28 cellular contexts compared by ENCODE assay signal in genomic region chr10:117805191-117805590, GRCh38.
DNase-seq lines count a peak whose midpoint lies in the region; ATAC-seq, FAIRE-seq and TF ChIP-seq lines count a peak whose summit lies in the region.
"Had no signal": no experiment of that assay in that cellular context is flagged by ENCODE, and none has a peak within 500 bp of the region (broad histone marks: within the 10 kb centered on the region; RNA-seq: fewer than 3 reads in every experiment).

No MANE protein-coding gene starts in this region.

- H2BK12ac ChIP-seq in H1 (ENCODE audit: low read depth, low read length): no peak overlapping the region

- H3K9me3 ChIP-seq in breast epithelium: no peaks in the 10 kb centered on the region
- peaks cover 0 to 5% of the 10 kb centered on the region in 2 experiments; a peak in 2 of 4 replicates for H3K9me3 ChIP-seq in H1 (ENCODE audit: insufficient read depth in 2 of 2, low read depth in 1 of 2, low read length in 1 of 2)
- H3K9me3 ChIP-seq in skeletal muscle satellite cell (replicated peaks; ENCODE audit: low read length): no peaks in the 10 kb centered on the region
- H3K9me3 ChIP-seq: BE2C, MG63, SJCRH30 had no signal

- CTCF ChIA-PET in MCF 10A (lab: Yijun Ruan, JAX): no interaction called here
- CTCF ChIA-PET in H1 (lab: Charles Lee; ENCODE audit: partially characterized antibody): no interaction called here
- CTCF ChIA-PET in activated CD8-positive, alpha-beta memory T cell treated with anti-CD3 and anti-CD28 coated beads, Interleukin-2, amount 10 ng/mL, durations not matched to agents 7 days and 5 days (lab: Charles Lee): no interaction called here

- H2AK5ac ChIP-seq in H1 (ENCODE audit: low read depth, low read length): no peak overlapping the region

- no peak overlapping the region for H3K56ac ChIP-seq in H1 (replicated peaks; ENCODE audit: insufficient read length, low read depth, low read length)

- H3K4me2 ChIP-seq in H1 (ENCODE audit: insufficient read depth in 1 of 2, low read depth in 2 of 2, low read length in 2 of 2): no peak overlapping the region
- peak overlapping the region; percentile 71 for H3K4me2 ChIP-seq in skeletal muscle satellite cell (ENCODE audit: low read length)

- no peaks in the 10 kb centered on the region for H4K20me1 ChIP-seq in H1 (replicated peaks in 1 of 2; ENCODE audit: control insufficient read depth in 1 of 2, insufficient read depth in 2 of 2, low read length in 2 of 2)

- no peaks in the 10 kb centered on the region for H3K79me2 ChIP-seq in H1 (ENCODE audit: control insufficient read depth in 1 of 2, insufficient read depth in 2 of 2, low read length in 2 of 2)

- no peak overlapping the region for H2BK120ac ChIP-seq in H1 (replicated peaks; ENCODE audit: low read depth, low read length)

- TF ChIP-seq EP300 in H1 (IDR thresholded peaks at IDR 0.05; ENCODE audit: borderline replicate concordance in 1 of 2, low read depth in 2 of 2, low read length in 2 of 2): no peak

- no peaks in the 10 kb centered on the region for H3K4me1 ChIP-seq in breast epithelium
- peaks cover 0 to 2% (median 0%) of the 10 kb centered on the region in 4 experiments; a peak in 2 of 7 replicates for H3K4me1 ChIP-seq in H1 (replicated peaks in 1 of 4; ENCODE audit: control insufficient read depth in 3 of 4, insufficient read depth in 4 of 4, low read length in 3 of 4)
- peaks cover 10% of the 10 kb centered on the region for H3K4me1 ChIP-seq in skeletal muscle satellite cell (ENCODE audit: control insufficient read depth, insufficient read depth, low read length)
- H3K4me1 ChIP-seq: BE2C, SJCRH30 had no signal

- no peak overlapping the region for H2BK15ac ChIP-seq in H1 (ENCODE audit: low read length)

- H3K27me3 ChIP-seq in breast epithelium: peaks cover 0 to 15% of the 10 kb centered on the region in 2 donors
- H3K27me3 ChIP-seq in H1 (replicated peaks in 1 of 4; ENCODE audit: control insufficient read depth in 3 of 4, extremely low read depth in 1 of 4, insufficient read depth in 3 of 4, low read length in 3 of 4): no peaks in the 10 kb centered on the region
- H3K27me3 ChIP-seq in skeletal muscle satellite cell (ENCODE audit: control insufficient read depth, insufficient read depth, low read length): peaks cover 8% of the 10 kb centered on the region
- H3K27me3 ChIP-seq: BE2C, MG63, SJCRH30 had no signal

- no peaks in the 10 kb centered on the region for H3K79me1 ChIP-seq in H1 (ENCODE audit: low read depth, low read length)

- TF ChIP-seq CTCF in MCF 10A (IDR thresholded peaks at IDR 0.05; ENCODE audit: unreplicated experiment): no peak
- no peak for TF ChIP-seq CTCF in breast epithelium (IDR thresholded peaks at IDR 0.05)
- TF ChIP-seq CTCF in H1 (IDR thresholded peaks at IDR 0.05; ENCODE audit: control extremely low read depth in 1 of 3, insufficient read depth in 1 of 3, low read depth in 1 of 3, low read length in 3 of 3): no peak
- no peak for TF ChIP-seq CTCF in nephron (IDR thresholded peaks at IDR 0.05; ENCODE audit: unreplicated experiment in 3 of 3)
- no peak for TF ChIP-seq CTCF in glutamatergic neuron (IDR thresholded peaks at IDR 0.05; ENCODE audit: partially characterized antibody, unreplicated experiment)

- H3K23ac ChIP-seq in H1 (ENCODE audit: insufficient read length): no peak overlapping the region

- no peak overlapping the region for H3K4me3 Mint-ChIP-seq in MCF 10A (ENCODE audit: unreplicated experiment)
- H3K4me3 Mint-ChIP-seq in nephron: no peak overlapping the region
- H3K4me3 Mint-ChIP-seq in activated CD8-positive, alpha-beta memory T cell treated with anti-CD3 and anti-CD28 coated beads, Interleukin-2, amount 10 ng/mL, durations not matched to agents 7 days and 5 days: no peak overlapping the region
- no peak overlapping the region for H3K4me3 Mint-ChIP-seq in glutamatergic neuron (ENCODE audit: unreplicated experiment)
- H3K4me3 Mint-ChIP-seq: CD4-positive, CD25-positive, alpha-beta regulatory T cell had no signal

- no peak overlapping the region for H3K4me3 ChIP-seq in breast epithelium
- H3K4me3 ChIP-seq in H1 (ENCODE audit: extremely low read depth in 1 of 4, insufficient read depth in 2 of 4, low read depth in 3 of 4, low read length in 4 of 4): no peak overlapping the region
- no peak overlapping the region for H3K4me3 ChIP-seq in skeletal muscle satellite cell (ENCODE audit: low read length)
- H3K4me3 ChIP-seq: K562, MG63, SJCRH30 had no signal

- DNase-seq in MCF 10A (ENCODE audit: unreplicated experiment): no peak
- DNase-seq in breast epithelium (ENCODE audit: low spot score in 2 of 2): no peak
- DNase-seq in H1 (ENCODE audit: low read depth in 1 of 2, low spot score in 2 of 2): no peak
- no peak for DNase-seq in activated CD8-positive, alpha-beta memory T cell treated with anti-CD3 and anti-CD28 coated beads, Interleukin-2, amount 10 ng/mL, durations not matched to agents 7 days and 5 days
- DNase-seq in glutamatergic neuron: no peak
- DNase-seq in iPS-NIHi11 (ENCODE audit: low spot score): no peak
- DNase-seq: 8988T; ACHN; BE2C; CD4-positive, CD25-positive, alpha-beta regulatory T cell; DMS153; H7; NCI-H146; NCI-H1930; NCI-H2107; NCI-H446; NCI-H524 treated with DMSO at 0.1 percent for 48 hours; NCI-H774; NK-92 treated with Interleukin-12 subunit alpha and Interleukin-12 subunit beta, amount 100 ng/mL, for 24 hours; PC-3; SJCRH30 had no signal

- H3K4me1 Mint-ChIP-seq in MCF 10A (ENCODE audit: insufficient read depth, unreplicated experiment) (peaks cover 49% of the 10 kb centered on the region), nephron (peaks cover 19% of the 10 kb centered on the region), glutamatergic neuron (ENCODE audit: low read depth, unreplicated experiment) (no peaks in the 10 kb centered on the region)
- H3K4me1 Mint-ChIP-seq in activated CD8-positive, alpha-beta memory T cell treated with anti-CD3 and anti-CD28 coated beads, Interleukin-2, amount 10 ng/mL, durations not matched to agents 7 days and 5 days: no peaks in the 10 kb centered on the region
- H3K4me1 Mint-ChIP-seq: CD4-positive, CD25-positive, alpha-beta regulatory T cell had no signal

- no peak overlapping the region for H4K5ac ChIP-seq in H1 (ENCODE audit: insufficient read length, low read depth, low read length)

- H3K36me3 Mint-ChIP-seq in MCF 10A (ENCODE audit: insufficient read depth, unreplicated experiment): no peaks in the 10 kb centered on the region
- peaks cover 5% of the 10 kb centered on the region for H3K36me3 Mint-ChIP-seq in nephron (ENCODE audit: low read depth)
- no peaks in the 10 kb centered on the region for H3K36me3 Mint-ChIP-seq in activated CD8-positive, alpha-beta memory T cell treated with anti-CD3 and anti-CD28 coated beads, Interleukin-2, amount 10 ng/mL, durations not matched to agents 7 days and 5 days
- peaks cover 11% of the 10 kb centered on the region for H3K36me3 Mint-ChIP-seq in glutamatergic neuron (ENCODE audit: unreplicated experiment)
- H3K36me3 Mint-ChIP-seq: CD4-positive, CD25-positive, alpha-beta regulatory T cell had no signal

- no peak overlapping the region for H3K27ac ChIP-seq in breast epithelium
- H3K27ac ChIP-seq in H1 (ENCODE audit: low read depth, low read length): no peak overlapping the region
- H3K27ac ChIP-seq: SJCRH30 had no signal

- POLR2A ChIA-PET in MCF 10A (lab: Yijun Ruan, JAX): interaction anchor here (0.8 to 2.5 kb wide), 12 partner anchors 8 to 435 kb away, joined by 3 to 24 read pairs (median 6); partner anchors contain the start of genes PDZD8 and RAB11FIP2
- POLR2A ChIA-PET in H1 (lab: Charles Lee; ENCODE audit: partially characterized antibody): no interaction called here

- no TSS peak for BruUV-seq in MCF 10A (replicated peaks; lab: Mats Ljungman, UMichigan)

- WGBS in H1 (ENCODE audit: extremely low coverage in 1 of 2, insufficient coverage in 1 of 2, insufficient read length in 1 of 2, insufficient replicate concordance in 2 of 2, low coverage in 1 of 2, low lambda C conversion rate in 2 of 2, missing lambda C conversion rate in 1 of 2), 2 experiments: 90% methylated on average over 12 of the region's 12 CpGs; no CpG with 5 or more reads in 1 of the 2 experiments

- no peak overlapping the region for H4K91ac ChIP-seq in H1 (replicated peaks; ENCODE audit: insufficient read length, low read length)

- peak overlapping the region; percentile 99 for H3K27ac Mint-ChIP-seq in MCF 10A (ENCODE audit: low read depth, unreplicated experiment)
- peak overlapping the region in 2 of 3 experiments; percentile 80 to 82 for H3K27ac Mint-ChIP-seq in nephron
- no peak overlapping the region for H3K27ac Mint-ChIP-seq in activated CD8-positive, alpha-beta memory T cell treated with anti-CD3 and anti-CD28 coated beads, Interleukin-2, amount 10 ng/mL, durations not matched to agents 7 days and 5 days
- H3K27ac Mint-ChIP-seq in glutamatergic neuron (ENCODE audit: unreplicated experiment): no peak overlapping the region
- H3K27ac Mint-ChIP-seq: CD4-positive, CD25-positive, alpha-beta regulatory T cell had no signal

- intact Hi-C loops in MCF 10A (cut with micrococcal nuclease): no loop called here
- intact Hi-C loops in breast epithelium (cut with DNase I; ENCODE audit: low total_unique reads): no loop called here

- H4K8ac ChIP-seq in H1 (ENCODE audit: extremely low read depth, insufficient read depth, low read length): 0 out of 2 replicates have a peak overlapping the region, but pooled peaks have one; percentile 14

- no peak for TF ChIP-seq POLR2A in breast epithelium (IDR thresholded peaks at IDR 0.05)
- TF ChIP-seq POLR2A in H1 (IDR thresholded peaks at IDR 0.05; ENCODE audit: control extremely low read depth in 1 of 2, low read depth in 2 of 2, low read length in 2 of 2): no peak

- H3K27me3 Mint-ChIP-seq in MCF 10A (ENCODE audit: insufficient read depth, unreplicated experiment): no peaks in the 10 kb centered on the region
- H3K27me3 Mint-ChIP-seq in nephron (ENCODE audit: low read depth): peaks cover 20% of the 10 kb centered on the region
- no peaks in the 10 kb centered on the region for H3K27me3 Mint-ChIP-seq in activated CD8-positive, alpha-beta memory T cell treated with anti-CD3 and anti-CD28 coated beads, Interleukin-2, amount 10 ng/mL, durations not matched to agents 7 days and 5 days
- H3K27me3 Mint-ChIP-seq in glutamatergic neuron (ENCODE audit: unreplicated experiment): peaks cover 7% of the 10 kb centered on the region
- H3K27me3 Mint-ChIP-seq: CD4-positive, CD25-positive, alpha-beta regulatory T cell had no signal

- H2AFZ ChIP-seq in H1 (ENCODE audit: low read length): no peak overlapping the region

- H3K9me3 Mint-ChIP-seq in MCF 10A (ENCODE audit: unreplicated experiment) (no peaks in the 10 kb centered on the region), nephron (peaks cover 11% of the 10 kb centered on the region), glutamatergic neuron (ENCODE audit: unreplicated experiment) (peaks cover 2% of the 10 kb centered on the region)
- H3K9me3 Mint-ChIP-seq in activated CD8-positive, alpha-beta memory T cell treated with anti-CD3 and anti-CD28 coated beads, Interleukin-2, amount 10 ng/mL, durations not matched to agents 7 days and 5 days (ENCODE audit: low read depth): peaks cover 3% of the 10 kb centered on the region

- no peak overlapping the region for H2BK5ac ChIP-seq in H1 (ENCODE audit: low read depth, low read length)

- no peak overlapping the region for H3K14ac ChIP-seq in H1 (ENCODE audit: insufficient read length)

- no peak overlapping the region for H3K4ac ChIP-seq in H1 (replicated peaks; ENCODE audit: insufficient read length, low read depth, low read length)

- H2BK20ac ChIP-seq in H1 (ENCODE audit: low read length): no peak overlapping the region

- ATAC-seq in activated CD8-positive, alpha-beta memory T cell treated with anti-CD3 and anti-CD28 coated beads, Interleukin-2, amount 10 ng/mL, durations not matched to agents 7 days and 5 days: no peak
- ATAC-seq: K562, PC-3, Right ventricle myocardium inferior had no signal

- no peak for TF ChIP-seq RAD21 in H1 (IDR thresholded peaks at IDR 0.05 in 1 of 2, conservative IDR thresholded peaks at IDR 0.05 in 1 of 2; ENCODE audit: low read depth in 2 of 2, low read length in 2 of 2)

- H3K36me3 ChIP-seq in breast epithelium: no peaks in the 10 kb centered on the region
- no peaks in the 10 kb centered on the region for H3K36me3 ChIP-seq in H1 (ENCODE audit: control insufficient read depth in 2 of 4, insufficient read depth in 4 of 4, low read length in 3 of 4)
- H3K36me3 ChIP-seq in skeletal muscle satellite cell (ENCODE audit: insufficient read depth, low read length): no peaks in the 10 kb centered on the region
- H3K36me3 ChIP-seq: BE2C, MG63, SJCRH30 had no signal

- H3K23me2 ChIP-seq in H1 (ENCODE audit: low read depth, low read length): no peaks in the 10 kb centered on the region

- H3K9ac ChIP-seq in H1 (replicated peaks in 1 of 4; ENCODE audit: extremely low read depth in 1 of 4, low read depth in 3 of 4, low read length in 3 of 4) (no peak overlapping the region), skeletal muscle satellite cell (ENCODE audit: low read depth, low read length) (no peak overlapping the region)

- no peak overlapping the region for H3K18ac ChIP-seq in H1 (ENCODE audit: extremely low read depth, low read length)

- no peak for FAIRE-seq in H1 (lab: Jason Lieb, UNC)
- FAIRE-seq: GM18507, HTR-8/SVneo, K562 had no signal

Comparison
In these comparisons a context has a peak if more than half of its experiments do, and no peak if none do; other contexts are left out.
1. H3K27ac Mint-ChIP-seq: peak in MCF 10A (single experiment) and nephron (2 of 3); none in activated CD8-positive, alpha-beta memory T cell treated with anti-CD3 and anti-CD28 coated beads, Interleukin-2, amount 10 ng/mL, durations not matched to agents 7 days and 5 days (single experiment) and glutamatergic neuron (single experiment).